In the genomic region with DNA sequence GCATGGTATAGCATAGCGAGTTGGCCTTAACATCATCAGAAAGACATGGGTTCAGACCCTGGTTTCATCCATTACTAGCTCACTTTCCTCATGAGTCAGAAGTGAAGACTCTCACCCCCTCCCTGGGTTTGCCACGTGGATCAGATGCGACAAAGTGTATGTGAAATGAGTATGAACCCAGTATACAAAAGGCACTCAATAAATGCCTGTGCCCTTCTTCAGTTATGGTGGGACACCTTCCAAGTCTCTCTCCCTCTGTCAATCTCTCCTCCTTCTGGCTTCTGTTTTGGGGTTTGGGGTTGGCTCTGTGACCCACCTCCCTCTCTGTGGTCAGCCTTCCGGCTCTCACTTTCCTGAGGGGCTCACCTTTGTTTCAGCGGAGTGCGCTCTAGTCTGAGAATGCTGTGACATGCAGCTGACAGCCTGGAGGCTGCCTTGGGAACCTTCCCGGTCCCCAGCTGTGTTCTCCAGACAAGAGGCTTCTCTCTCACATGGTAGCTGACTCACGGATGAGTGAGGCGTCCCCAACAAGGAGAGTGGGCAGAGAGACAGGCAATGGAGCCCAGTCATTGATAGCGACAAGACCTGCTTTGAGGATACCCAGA, we compare ENCODE assay signal across 8 cellular contexts.
A peak's percentile ranks its signal among the peaks of the same experiment; 100 is the strongest.
DNase-seq lines count a peak whose midpoint lies in the region; ATAC-seq, FAIRE-seq and TF ChIP-seq lines count a peak whose summit lies in the region.

No MANE protein-coding gene starts in this region.

- peak; percentile 92 for DNase-seq in Daoy (ENCODE audit: low read depth)
- peak; percentile 46 for DNase-seq in RKO (ENCODE audit: low spot score)
- peak; percentile 39 for DNase-seq in bronchial epithelial cell (ENCODE audit: low read depth)
- DNase-seq in posterior cingulate gyrus, result peak; percentile 50 to 95 (median 74)
- DNase-seq in GM19240 (ENCODE audit: insufficient read length, low spot score), result no peak
- no peak for DNase-seq in sciatic nerve (ENCODE audit: low spot score)
- no peak for DNase-seq in NCI-H1092 treated with DMSO at 0.1 percent for 48 hours (lab: John Stamatoyannopoulos, UW)
- no peak for DNase-seq in OCI-M1 (lab: John Stamatoyannopoulos, UW)

- H3K36me3 ChIP-seq in bronchial epithelial cell (ENCODE audit: control insufficient read depth, insufficient read depth, low read length), result no peaks in the 10 kb centered on the region

- intact Hi-C loops in posterior cingulate gyrus (cut with DNase I), result no loop called here
- intact Hi-C loops in sciatic nerve (cut with DNase I), result no loop called here

- no peak overlapping the region for H3K4me3 ChIP-seq in bronchial epithelial cell (ENCODE audit: low read depth, low read length)

- no peak for TF ChIP-seq CTCF in bronchial epithelial cell (IDR thresholded peaks at IDR 0.05; ENCODE audit: insufficient read depth, low read length, severe bottlenecking)

- FAIRE-seq in bronchial epithelial cell (lab: Jason Lieb, UNC), result peak; percentile 68

- ATAC-seq in sciatic nerve, result no peak

- no peaks in the 10 kb centered on the region for H3K27me3 ChIP-seq in bronchial epithelial cell (ENCODE audit: control insufficient read depth, insufficient read depth, low read length)

Comparison
In these comparisons a context has a peak if more than half of its experiments do, and no peak if none do; other contexts are left out.
1. DNase-seq: peak in Daoy (single experiment), RKO (single experiment), bronchial epithelial cell (single experiment) and posterior cingulate gyrus (10 of 10); none in GM19240 (single experiment), sciatic nerve (single experiment), NCI-H1092 treated with DMSO at 0.1 percent for 48 hours (single experiment) and OCI-M1 (single experiment).